ENCODE assay signal across 37 cellular contexts in the genomic region with DNA sequence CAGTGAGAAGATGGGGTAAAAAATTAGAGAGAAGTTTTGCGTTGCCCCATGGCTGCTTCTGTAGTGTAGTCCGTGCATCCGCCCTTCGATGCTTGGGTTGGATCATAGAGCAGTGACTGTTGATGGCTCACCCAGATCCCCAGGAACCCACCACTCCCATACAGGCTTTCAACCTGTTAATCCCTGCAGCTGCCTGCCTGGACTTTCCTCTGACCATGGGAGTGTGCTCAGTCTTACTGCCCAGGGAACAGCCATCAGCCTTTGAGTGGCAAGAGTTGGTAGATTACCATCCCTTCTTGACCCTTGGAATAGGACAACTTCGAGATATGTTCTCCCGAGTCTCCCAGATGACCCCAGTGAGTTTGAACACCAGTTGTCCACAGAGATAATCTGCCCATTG.
"Had no signal": no experiment of that assay in that cellular context is flagged by ENCODE, and none has a peak within 500 bp of the region (broad histone marks: within the 10 kb centered on the region; RNA-seq: fewer than 3 reads in every experiment).

No MANE protein-coding gene starts in this region.

- H3K4me1 ChIP-seq: adrenal gland, ascending aorta, body of pancreas, breast epithelium had no signal

- H3K36me3 ChIP-seq: adrenal gland, ascending aorta, brain microvascular endothelial cell, breast epithelium, cardiac muscle cell had no signal

- H3K27me3 ChIP-seq: adrenal gland, ascending aorta, body of pancreas, brain microvascular endothelial cell, breast epithelium, cardiac muscle cell had no signal

- H3K36me3 Mint-ChIP-seq: activated naive CD4-positive, alpha-beta T cell treated with anti-CD3 and anti-CD28 coated beads, Interleukin-2, amount 10 ng/mL, durations not matched to agents 7 days and 5 days; activated naive CD4-positive, alpha-beta T cell treated with anti-CD3 and anti-CD28 coated beads, Interleukin-2, amount 50 U/mL, for 24 hours; activated naive CD8-positive, alpha-beta T cell; activated naive CD8-positive, alpha-beta T cell treated with anti-CD3 and anti-CD28 coated beads for 36 hours; activated naive CD8-positive, alpha-beta T cell treated with anti-CD3 and anti-CD28 coated beads, Interleukin-2, amount 10 ng/mL, durations not matched to agents 7 days and 5 days; brain had no signal

- ATAC-seq: activated naive CD4-positive, alpha-beta T cell treated with anti-CD3 and anti-CD28 coated beads, Interleukin-2, amount 50 U/mL, for 72 hours; activated T-cell treated with anti-CD3 and anti-CD28 coated beads, Interleukin-2, amount 50 U/mL, for 4 hours; activated T-cell treated with anti-CD3 and anti-CD28 coated beads, Interleukin-2, amount 50 U/mL, for 72 hours; activated T-helper 17 cell treated with anti-CD3 and anti-CD28 coated beads, Interleukin-2, amount 50 U/mL, for 72 hours; body of pancreas had no signal

- H3K27me3 Mint-ChIP-seq: activated naive CD4-positive, alpha-beta T cell treated with anti-CD3 and anti-CD28 coated beads, Interleukin-2, amount 10 ng/mL, durations not matched to agents 7 days and 5 days; activated naive CD4-positive, alpha-beta T cell treated with anti-CD3 and anti-CD28 coated beads, Interleukin-2, amount 50 U/mL, for 24 hours; activated naive CD8-positive, alpha-beta T cell; activated T-helper 17 cell treated with anti-CD3 and anti-CD28 coated beads, Interleukin-2, amount 50 U/mL, for 72 hours had no signal

- H3K9me3 ChIP-seq: adrenal gland, ascending aorta, body of pancreas, breast epithelium had no signal

- H3K27ac Mint-ChIP-seq: activated naive CD4-positive, alpha-beta T cell treated with anti-CD3 and anti-CD28 coated beads, Interleukin-2, amount 10 ng/mL, durations not matched to agents 7 days and 5 days; activated naive CD4-positive, alpha-beta T cell treated with anti-CD3 and anti-CD28 coated beads, Interleukin-2, amount 50 U/mL, for 24 hours; activated naive CD4-positive, alpha-beta T cell treated with anti-CD3 and anti-CD28 coated beads, Interleukin-2, amount 50 U/mL, for 72 hours; activated naive CD8-positive, alpha-beta T cell; activated naive CD8-positive, alpha-beta T cell treated with anti-CD3 and anti-CD28 coated beads for 36 hours; activated naive CD8-positive, alpha-beta T cell treated with anti-CD3 and anti-CD28 coated beads, Interleukin-2, amount 10 ng/mL, durations not matched to agents 7 days and 5 days; activated T-cell treated with anti-CD3 and anti-CD28 coated beads, Interleukin-2, amount 50 U/mL, for 24 hours; activated T-cell treated with anti-CD3 and anti-CD28 coated beads, Interleukin-2, amount 50 U/mL, for 72 hours; activated T-helper 1 cell treated with anti-CD3 and anti-CD28 coated beads, Interleukin-12 subunit alpha, Interleukin-12 subunit beta, Interleukin-2, Interleukin-4 antibody, amounts not matched to agents 30 ng/mL and 10 ng/mL and 1 ng/mL, durations not matched to agents 14 hours and 24 hours and 36 hours; activated T-helper 17 cell treated with anti-CD3 and anti-CD28 coated beads, Interleukin-2, amount 50 U/mL, for 72 hours; activated T-helper 2 cell treated with anti-CD3 and anti-CD28 coated beads, Interferon-gamma antibody, Interleukin-2, Interleukin-4, amounts not matched to agents 10 μg/mL and 5 μg/mL and 100 μg/mL, durations not matched to agents 14 hours and 24 hours and 36 hours; brain had no signal

- H3K4me3 ChIP-seq: adrenal gland, ascending aorta, body of pancreas, breast epithelium, cardiac muscle cell had no signal

- H3K4me1 Mint-ChIP-seq: activated naive CD4-positive, alpha-beta T cell treated with anti-CD3 and anti-CD28 coated beads, Interleukin-2, amount 10 ng/mL, durations not matched to agents 7 days and 5 days; activated naive CD4-positive, alpha-beta T cell treated with anti-CD3 and anti-CD28 coated beads, Interleukin-2, amount 50 U/mL, for 24 hours; activated naive CD8-positive, alpha-beta T cell treated with anti-CD3 and anti-CD28 coated beads for 36 hours; activated naive CD8-positive, alpha-beta T cell treated with anti-CD3 and anti-CD28 coated beads, Interleukin-2, amount 10 ng/mL, durations not matched to agents 7 days and 5 days; activated T-helper 17 cell treated with anti-CD3 and anti-CD28 coated beads, Interleukin-2, amount 50 U/mL, for 72 hours; brain; central memory CD8-positive, alpha-beta T cell had no signal

- H3K9me3 Mint-ChIP-seq: activated naive CD4-positive, alpha-beta T cell treated with anti-CD3 and anti-CD28 coated beads, Interleukin-2, amount 50 U/mL, for 24 hours; activated naive CD8-positive, alpha-beta T cell treated with anti-CD3 and anti-CD28 coated beads for 36 hours; activated naive CD8-positive, alpha-beta T cell treated with anti-CD3 and anti-CD28 coated beads, Interleukin-2, amount 10 ng/mL, durations not matched to agents 7 days and 5 days; activated T-cell treated with anti-CD3 and anti-CD28 coated beads, Interleukin-2, amount 50 U/mL, for 4 hours; activated T-helper 17 cell treated with anti-CD3 and anti-CD28 coated beads, Interleukin-2, amount 50 U/mL, for 72 hours; activated T-helper 2 cell treated with anti-CD3 and anti-CD28 coated beads, Interferon-gamma antibody, Interleukin-2, Interleukin-4, amounts not matched to agents 10 μg/mL and 5 μg/mL and 100 μg/mL, durations not matched to agents 14 hours and 24 hours and 36 hours had no signal

- DNase-seq: activated effector memory CD4-positive, alpha-beta T cell treated with anti-CD3 and anti-CD28 coated beads, Interleukin-2, amount 50 U/mL, for 16 hours; activated effector memory CD4-positive, alpha-beta T cell treated with Interleukin-2 at 50 U/mL for 16 hours; activated gamma-delta T cell; activated gamma-delta T cell treated with Interleukin-2 at 50 U/mL for 16 hours; activated naive CD4-positive, alpha-beta T cell; activated naive CD4-positive, alpha-beta T cell treated with anti-CD3 and anti-CD28 coated beads, Interleukin-2, amount 10 ng/mL, durations not matched to agents 7 days and 5 days; activated naive CD4-positive, alpha-beta T cell treated with anti-CD3 and anti-CD28 coated beads, Interleukin-2, amount 50 U/mL, for 16 hours; activated naive CD4-positive, alpha-beta T cell treated with Interleukin-2 at 50 U/mL for 16 hours; activated naive CD8-positive, alpha-beta T cell treated with anti-CD3 and anti-CD28 coated beads for 36 hours; activated naive CD8-positive, alpha-beta T cell treated with anti-CD3 and anti-CD28 coated beads, Interleukin-2, amount 10 ng/mL, durations not matched to agents 7 days and 5 days; activated T-cell treated with anti-CD3 and anti-CD28 coated beads for 4 hours; activated T-cell treated with anti-CD3 and anti-CD28 coated beads, Interleukin-2, amount 50 U/mL, for 1 hour; activated T-cell treated with anti-CD3 and anti-CD28 coated beads, Interleukin-2, amount 50 U/mL, for 24 hours; activated T-cell treated with anti-CD3 and anti-CD28 coated beads, Interleukin-2, amount 50 U/mL, for 4 hours; activated T-cell treated with anti-CD3 and anti-CD28 coated beads, Interleukin-2, amount 50 U/mL, for 48 hours; activated T-cell treated with anti-CD3 and anti-CD28 coated beads, Interleukin-2, amount 50 U/mL, for 72 hours; adrenal gland; amniotic stem cell; amygdala; anterior cingulate cortex; aorta; body of pancreas; brain microvascular endothelial cell; caudate nucleus; central memory CD4-positive, alpha-beta T cell; cerebellar nuclear complex had no signal

- H3K27ac ChIP-seq: adrenal gland, ascending aorta, body of pancreas, brain microvascular endothelial cell, breast epithelium, cardiac muscle cell had no signal

- H3K4me3 Mint-ChIP-seq: activated naive CD4-positive, alpha-beta T cell treated with anti-CD3 and anti-CD28 coated beads, Interleukin-2, amount 10 ng/mL, durations not matched to agents 7 days and 5 days; activated naive CD4-positive, alpha-beta T cell treated with anti-CD3 and anti-CD28 coated beads, Interleukin-2, amount 50 U/mL, for 24 hours; activated naive CD8-positive, alpha-beta T cell; activated naive CD8-positive, alpha-beta T cell treated with anti-CD3 and anti-CD28 coated beads for 36 hours; activated naive CD8-positive, alpha-beta T cell treated with anti-CD3 and anti-CD28 coated beads, Interleukin-2, amount 10 ng/mL, durations not matched to agents 7 days and 5 days; activated T-cell treated with anti-CD3 and anti-CD28 coated beads, Interleukin-2, amount 50 U/mL, for 24 hours; activated T-cell treated with anti-CD3 and anti-CD28 coated beads, Interleukin-2, amount 50 U/mL, for 4 hours; activated T-cell treated with anti-CD3 and anti-CD28 coated beads, Interleukin-2, amount 50 U/mL, for 72 hours; activated T-helper 1 cell treated with anti-CD3 and anti-CD28 coated beads, Interleukin-12 subunit alpha, Interleukin-12 subunit beta, Interleukin-2, Interleukin-4 antibody, amounts not matched to agents 30 ng/mL and 10 ng/mL and 1 ng/mL, durations not matched to agents 14 hours and 24 hours and 36 hours; activated T-helper 17 cell treated with anti-CD3 and anti-CD28 coated beads, Interleukin-2, amount 50 U/mL, for 72 hours; brain; central memory CD8-positive, alpha-beta T cell had no signal
